1 cellular context compared by ENCODE assay signal in genomic region chr22:33126881-33127280, GRCh38.
TF ChIP-seq lines count a peak whose summit lies in the region.

No MANE protein-coding gene starts in this region.

TF ChIP-seq in SK-N-SH treated with all-trans-retinoic acid at 6 μM for 48 hours, 23 proteins besides CTCF, POLR2A, EP300 and RAD21 (continued from another document):
- TF ChIP-seq CREB5 (CRISPR knock-in tag; IDR thresholded peaks at IDR 0.05; ENCODE audit: low read depth) (no peak), PPARA (CRISPR knock-in tag; IDR thresholded peaks at IDR 0.05; ENCODE audit: borderline replicate concordance) (no peak)
